10 cellular contexts compared by ENCODE assay signal in the genomic region with DNA sequence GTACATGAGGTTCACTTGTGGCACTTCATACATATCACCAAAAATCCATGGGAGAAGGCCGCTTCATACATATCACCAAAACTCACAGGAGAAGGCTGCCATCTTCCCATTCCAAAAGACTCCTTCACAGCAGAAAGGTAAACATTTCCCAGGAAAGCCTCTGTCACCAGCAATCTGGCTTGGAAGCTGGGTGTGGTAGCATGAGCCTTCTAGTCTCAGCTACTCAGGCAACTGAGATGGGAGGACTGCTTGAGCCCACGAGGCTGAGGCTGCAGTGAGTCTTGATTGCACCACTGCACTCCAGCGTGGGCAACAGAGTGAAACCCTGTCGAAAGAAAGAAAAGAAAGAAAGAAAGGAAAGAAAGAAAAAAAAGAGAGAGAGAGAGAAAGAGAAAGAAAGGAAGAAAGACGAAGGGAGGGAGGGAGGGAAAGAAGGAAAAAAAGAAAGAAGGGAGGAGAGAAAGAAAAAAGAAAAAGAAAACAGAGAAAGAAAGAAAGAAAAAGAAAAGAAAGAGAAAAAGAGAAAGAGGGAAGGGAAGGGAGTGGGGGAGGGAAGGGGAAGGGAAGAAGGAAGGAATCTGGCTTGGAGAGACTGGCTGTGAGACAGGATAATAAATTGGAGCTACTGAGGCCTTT. TPM values are rescaled to one million over a fixed set of nuclear protein-coding genes. Genes with fewer than 3 reads are reported as not detected.
DNase-seq lines count a peak whose midpoint lies in the region; ATAC-seq and TF ChIP-seq lines count a peak whose summit lies in the region.
"Had no signal": no experiment of that assay in that cellular context is flagged by ENCODE, and none has a peak within 500 bp of the region (broad histone marks: within the 10 kb centered on the region; RNA-seq: fewer than 3 reads in every experiment).

No MANE protein-coding gene starts in this region.

- no peak for TF ChIP-seq CTCF in C4-2B (conservative IDR thresholded peaks at IDR 0.05)
- no peak for TF ChIP-seq CTCF in DOHH2 (IDR thresholded peaks at IDR 0.05; ENCODE audit: low read depth, low read length, poor library complexity, severe bottlenecking)
- TF ChIP-seq CTCF in brain (conservative IDR thresholded peaks at IDR 0.05): no peak
- TF ChIP-seq CTCF in neural crest cell (conservative IDR thresholded peaks at IDR 0.05): no peak

- no peaks in the 10 kb centered on the region for H3K36me3 Mint-ChIP-seq in brain
- no peaks in the 10 kb centered on the region for H3K36me3 Mint-ChIP-seq in neural crest cell (ENCODE audit: low read depth)

- DNase-seq in neural crest cell (ENCODE audit: low read depth, low spot score): no peak
- no peak for DNase-seq in mesenteric fat pad (ENCODE audit: low spot score)
- no peak for DNase-seq in activated effector memory CD4-positive, alpha-beta T cell treated with Interleukin-2 at 50 U/mL for 16 hours
- no peak for DNase-seq in central memory CD4-positive, alpha-beta T cell
- DNase-seq: activated T-cell treated with anti-CD3 and anti-CD28 coated beads for 4 hours, naive B cell had no signal

- H3K27me3 Mint-ChIP-seq in brain: peaks cover 16% of the 10 kb centered on the region
- H3K27me3 Mint-ChIP-seq in neural crest cell (ENCODE audit: low read depth): no peaks in the 10 kb centered on the region

- no peaks in the 10 kb centered on the region for H3K9me3 Mint-ChIP-seq in brain
- no peaks in the 10 kb centered on the region for H3K9me3 Mint-ChIP-seq in neural crest cell
- H3K9me3 Mint-ChIP-seq: naive B cell had no signal

- H3K4me1 ChIP-seq in DOHH2 (ENCODE audit: control insufficient read depth, low read length): peaks cover 93% of the 10 kb centered on the region

- peaks cover 58% of the 10 kb centered on the region for H3K36me3 ChIP-seq in DOHH2 (ENCODE audit: control insufficient read depth, low read length)

- no peaks in the 10 kb centered on the region for H4K20me1 ChIP-seq in DOHH2 (ENCODE audit: control insufficient read depth, insufficient read depth, low read depth, low read length)

- H3K4me3 ChIP-seq in DOHH2 (ENCODE audit: low read length): peak overlapping the region; percentile 80

- H3K4me1 Mint-ChIP-seq in brain (peaks cover 100% of the 10 kb centered on the region), neural crest cell (peaks cover 94% of the 10 kb centered on the region)

- H3K4me2 ChIP-seq in DOHH2 (ENCODE audit: low read length): peak overlapping the region; percentile 91

- H3F3A ChIP-seq in DOHH2 (ENCODE audit: control insufficient read depth, insufficient read depth): peaks cover 53% of the 10 kb centered on the region

- no peaks in the 10 kb centered on the region for H3K9me3 ChIP-seq in DOHH2 (ENCODE audit: control insufficient read depth, insufficient read depth, low read length)

- H3K79me2 ChIP-seq in DOHH2 (ENCODE audit: control insufficient read depth, low read length): peaks cover 100% of the 10 kb centered on the region

- H3K27ac ChIP-seq in C4-2B (peak overlapping the region; percentile 91), DOHH2 (ENCODE audit: low read depth, low read length) (peak overlapping the region; percentile 97)

- no peaks in the 10 kb centered on the region for H3K27me3 ChIP-seq in DOHH2 (ENCODE audit: control insufficient read depth, low read length)

- no peak for ATAC-seq in GM21447 (IDR thresholded peaks at IDR 0.05; ENCODE audit: unreplicated experiment)

- peak overlapping the region; percentile 76 to 97 (median 94) for H3K4me3 Mint-ChIP-seq in brain
- H3K4me3 Mint-ChIP-seq in neural crest cell: peak overlapping the region; percentile 81

- H3K9me2 ChIP-seq in DOHH2 (replicated peaks; ENCODE audit: control insufficient read depth, low read length): no peaks in the 10 kb centered on the region

- peak overlapping the region; percentile 64 to 98 (median 85) for H3K27ac Mint-ChIP-seq in brain
- peak overlapping the region; percentile 90 for H3K27ac Mint-ChIP-seq in neural crest cell (ENCODE audit: unreplicated experiment)

RNA-seq across cellular contexts. Expression of a gene that starts 7.2 kb away (rescaled TPM):
- polyA plus RNA-seq in brain (ENCODE audit: insufficient read depth, low read depth, low replicate concordance): 53.8 TPM
- total RNA-seq in neural crest cell: 167 and 178 TPM in 2 replicates
- total RNA-seq in mesenteric fat pad: 25.2 TPM
